ENCODE assay signal across 14 cellular contexts in the genomic region with DNA sequence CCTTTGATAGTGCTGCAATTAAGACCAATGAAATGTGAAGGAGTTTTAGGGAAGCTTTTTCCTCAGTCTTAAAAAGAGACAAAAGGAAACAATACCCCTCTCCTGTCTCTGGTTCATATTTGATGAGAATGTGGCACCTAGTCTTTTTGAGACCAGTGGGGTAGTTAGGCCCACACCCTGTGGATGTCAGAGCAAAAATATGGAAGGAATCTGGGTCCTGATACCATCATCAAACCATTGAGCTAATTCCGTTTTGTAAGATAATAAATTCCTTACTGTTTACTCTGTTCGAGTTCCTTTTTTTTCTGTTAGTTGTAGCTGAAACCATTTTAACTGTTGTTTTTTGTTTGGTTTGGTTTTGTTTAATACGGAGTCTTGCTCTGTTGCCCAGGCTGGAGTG. TPM values are rescaled to one million over a fixed set of nuclear protein-coding genes. Genes with fewer than 3 reads are reported as not detected.
A peak's percentile ranks its signal among the peaks of the same experiment; 100 is the strongest.
DNase-seq lines count a peak whose midpoint lies in the region; ATAC-seq and TF ChIP-seq lines count a peak whose summit lies in the region.
"Had no signal": no experiment of that assay in that cellular context is flagged by ENCODE, and none has a peak within 500 bp of the region (broad histone marks: within the 10 kb centered on the region; RNA-seq: fewer than 3 reads in every experiment).

No MANE protein-coding gene starts in this region.

- CTCF ChIA-PET in PC-9 (lab: Charles Lee): interaction anchor here (0.6 to 1.5 kb wide), 5 partner anchors 14 to 600 kb away, joined by 3 to 5 read pairs (median 3); no protein-coding TSS in a partner anchor

- no peaks in the 10 kb centered on the region for H4K20me1 ChIP-seq in PC-9 (ENCODE audit: insufficient read depth)

- H3K4me1 Mint-ChIP-seq in activated naive CD4-positive, alpha-beta T cell treated with anti-CD3 and anti-CD28 coated beads, Interleukin-2, amount 50 U/mL, for 24 hours: peaks cover 96% of the 10 kb centered on the region
- H3K4me1 Mint-ChIP-seq in stimulated activated naive CD8-positive, alpha-beta T cell treated with anti-CD3 and anti-CD28 coated beads, Interleukin-15, amount 100 ng/mL, for 72 hours: peaks cover 90% of the 10 kb centered on the region

- peak overlapping the region; percentile 96 for H3K27ac Mint-ChIP-seq in activated naive CD4-positive, alpha-beta T cell treated with anti-CD3 and anti-CD28 coated beads, Interleukin-2, amount 50 U/mL, for 24 hours
- H3K27ac Mint-ChIP-seq in stimulated activated naive CD8-positive, alpha-beta T cell treated with anti-CD3 and anti-CD28 coated beads, Interleukin-15, amount 100 ng/mL, for 72 hours: peak overlapping the region in 1 of 2 donors; percentile 77

- no peaks in the 10 kb centered on the region for H3K79me2 ChIP-seq in PC-9 (ENCODE audit: low read depth)

- H3K9me3 Mint-ChIP-seq in activated naive CD4-positive, alpha-beta T cell treated with anti-CD3 and anti-CD28 coated beads, Interleukin-2, amount 50 U/mL, for 24 hours: no peaks in the 10 kb centered on the region
- H3K9me3 Mint-ChIP-seq in stimulated activated naive CD8-positive, alpha-beta T cell treated with anti-CD3 and anti-CD28 coated beads, Interleukin-15, amount 100 ng/mL, for 72 hours: no peaks in the 10 kb centered on the region

- BruUV-seq in PC-9 (replicated peaks; lab: Mats Ljungman, UMichigan): no TSS peak

- H3K36me3 Mint-ChIP-seq in activated naive CD4-positive, alpha-beta T cell treated with anti-CD3 and anti-CD28 coated beads, Interleukin-2, amount 50 U/mL, for 24 hours: peaks cover 48% of the 10 kb centered on the region

- no peak overlapping the region for H3K4me2 ChIP-seq in PC-9

- H3K36me3 ChIP-seq in PC-9 (ENCODE audit: low read depth): no peaks in the 10 kb centered on the region
- H3K36me3 ChIP-seq: pancreas, uterus had no signal

- POLR2A ChIA-PET in PC-9 (lab: Charles Lee; ENCODE audit: unreplicated experiment): interaction anchor here (0.6 to 1.1 kb wide), 6 partner anchors 10 to 567 kb away, joined by 4 to 13 read pairs (median 8); a partner anchor contains a TSS

- intact Hi-C loops in PC-9 (cut with micrococcal nuclease; ENCODE audit: unreplicated experiment): no loop called here

- H3K27ac ChIP-seq in PC-9 (no peak overlapping the region), epithelial cell of prostate (peak overlapping the region; percentile 26)
- H3K27ac ChIP-seq: C4-2B, pancreas, uterus had no signal

- H3K4me3 Mint-ChIP-seq in activated naive CD4-positive, alpha-beta T cell treated with anti-CD3 and anti-CD28 coated beads, Interleukin-2, amount 50 U/mL, for 24 hours: peak overlapping the region; percentile 54
- H3K4me3 Mint-ChIP-seq in stimulated activated naive CD8-positive, alpha-beta T cell treated with anti-CD3 and anti-CD28 coated beads, Interleukin-15, amount 100 ng/mL, for 72 hours: peak overlapping the region; percentile 69 to 81

- DNase-seq in activated naive CD4-positive, alpha-beta T cell (lab: John Stamatoyannopoulos, UW): no peak
- DNase-seq in PC-9 (peak; percentile 49 to 55), epithelial cell of prostate (ENCODE audit: low read depth, low spot score) (no peak), H4 (ENCODE audit: low spot score) (no peak), hippocampal formation (lab: John Stamatoyannopoulos, UW) (no peak)
- DNase-seq in stimulated activated naive CD8-positive, alpha-beta T cell treated with anti-CD3 and anti-CD28 coated beads, Interleukin-15, amount 100 ng/mL, for 72 hours: no peak
- no peak for DNase-seq in activated CD4-positive, CD25-positive, alpha-beta regulatory T cell treated with anti-CD3 and anti-CD28 coated beads, Interleukin-2, amount 50 U/mL, for 72 hours
- DNase-seq: activated T-cell treated with anti-CD3 and anti-CD28 coated beads, Interleukin-2, amount 50 U/mL, for 48 hours; NCI-H524; pancreas; T-helper 1 cell; uterus had no signal

- H3K27me3 Mint-ChIP-seq in activated naive CD4-positive, alpha-beta T cell treated with anti-CD3 and anti-CD28 coated beads, Interleukin-2, amount 50 U/mL, for 24 hours: no peaks in the 10 kb centered on the region
- no peaks in the 10 kb centered on the region for H3K27me3 Mint-ChIP-seq in stimulated activated naive CD8-positive, alpha-beta T cell treated with anti-CD3 and anti-CD28 coated beads, Interleukin-15, amount 100 ng/mL, for 72 hours

- H3K4me1 ChIP-seq in PC-9 (replicated peaks; ENCODE audit: insufficient read depth): peaks cover 25% of the 10 kb centered on the region
- H3K4me1 ChIP-seq: pancreas, uterus had no signal

- H3F3A ChIP-seq in PC-9 (ENCODE audit: insufficient read depth, low read depth): peaks cover 13% of the 10 kb centered on the region; the same call in 1 of the 2 replicates

- TF ChIP-seq CTCF in PC-9 (conservative IDR thresholded peaks at IDR 0.05): no peak

- ATAC-seq in stimulated activated naive CD8-positive, alpha-beta T cell treated with anti-CD3 and anti-CD28 coated beads, Interleukin-15, amount 100 ng/mL, for 72 hours: no peak
- ATAC-seq: pancreas had no signal

- H3K9me3 ChIP-seq in PC-9 (ENCODE audit: insufficient read depth, low read depth): 0 out of 2 replicates have a peak, but pooled peaks cover 7% of the 10 kb centered on the region
- H3K9me3 ChIP-seq: pancreas, uterus had no signal

- H3K4me3 ChIP-seq in PC-9: no peak overlapping the region
- H3K4me3 ChIP-seq: pancreas, uterus had no signal

- no peaks in the 10 kb centered on the region for H3K27me3 ChIP-seq in PC-9 (ENCODE audit: insufficient read depth, low read depth)
- H3K27me3 ChIP-seq: pancreas, uterus had no signal

- H3K9me2 ChIP-seq in PC-9 (ENCODE audit: insufficient read depth): no peaks in the 10 kb centered on the region

- 0 out of 2 replicates have a peak overlapping the region, but pooled peaks have one; percentile 45 for H2AFZ ChIP-seq in PC-9

RNA-seq across cellular contexts. Expression of a gene that starts 33.3 kb away (rescaled TPM):
- total RNA-seq in PC-9 (2021): 0.58 and 0.79 TPM in 2 replicates
- 0.14 TPM in 1 of 2 replicates, not detected in the other for total RNA-seq in H4 (2014; rRNA removed; shearing (Covaris generic))

Comparison
In these comparisons a context has a peak if more than half of its experiments do, and no peak if none do; other contexts are left out.
1. DNase-seq: peak in PC-9 (2 of 2); none in activated naive CD4-positive, alpha-beta T cell (0 of 4), epithelial cell of prostate (single experiment), stimulated activated naive CD8-positive, alpha-beta T cell treated with anti-CD3 and anti-CD28 coated beads, Interleukin-15, amount 100 ng/mL, for 72 hours (0 of 2), activated CD4-positive, CD25-positive, alpha-beta regulatory T cell treated with anti-CD3 and anti-CD28 coated beads, Interleukin-2, amount 50 U/mL, for 72 hours (single experiment), H4 (single experiment) and hippocampal formation (0 of 2).